8 cellular contexts compared by ENCODE assay signal in the genomic region with DNA sequence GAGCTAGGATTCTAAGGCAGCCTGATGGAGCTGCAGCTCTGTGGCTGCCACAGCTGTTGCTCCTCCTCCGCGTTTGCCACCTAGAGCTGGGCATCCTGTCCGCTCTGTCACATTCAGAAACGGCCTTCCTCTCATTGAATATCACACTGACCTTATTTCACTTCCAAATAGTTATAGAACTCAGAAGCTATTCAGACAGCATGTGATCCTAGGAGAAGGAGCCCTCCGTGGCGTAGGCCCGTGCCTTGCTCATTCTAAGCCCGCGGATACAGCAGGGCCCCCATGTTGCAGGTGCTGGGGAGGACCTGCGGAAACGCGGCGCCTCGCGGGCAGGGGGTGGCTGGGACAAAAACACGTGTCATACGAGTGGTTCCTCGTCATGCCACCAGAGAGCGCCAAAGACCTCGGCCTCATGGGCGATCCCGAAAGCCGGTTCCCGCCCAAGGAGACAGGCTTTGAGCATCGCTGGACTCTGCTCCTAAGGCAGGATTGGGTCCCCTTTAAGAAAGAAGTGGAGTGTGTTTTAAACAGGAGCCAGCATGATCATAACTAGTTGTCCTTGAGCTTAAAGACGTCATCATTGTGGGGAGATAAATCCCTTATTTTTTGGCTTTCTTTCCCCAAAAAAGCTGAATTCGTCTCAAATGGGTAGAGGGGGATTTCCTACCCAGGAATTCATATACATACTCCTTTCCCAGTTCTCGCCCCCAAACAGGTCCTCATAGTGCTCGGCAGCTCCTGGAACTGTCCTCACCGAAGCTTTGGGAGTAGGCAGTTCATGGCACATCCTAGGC. TPM values are rescaled to one million over a fixed set of nuclear protein-coding genes. Genes with fewer than 3 reads are reported as not detected.
DNase-seq lines count a peak whose midpoint lies in the region; ATAC-seq lines count a peak whose summit lies in the region.

No MANE protein-coding gene starts in this region.

- ATAC-seq in GM19372 (IDR thresholded peaks at IDR 0.05; ENCODE audit: low read depth, unreplicated experiment) (peak; percentile 83), HG03457 (IDR thresholded peaks at IDR 0.05; ENCODE audit: unreplicated experiment) (peak; percentile 87)
- peak; percentile 96 for ATAC-seq in activated CD8-positive, alpha-beta T cell treated with anti-CD3 and anti-CD28 coated beads, Interleukin-2, amount 10 ng/mL, durations not matched to agents 7 days and 5 days
- ATAC-seq in effector memory CD8-positive, alpha-beta T cell (replicated peaks), result peak; percentile 97

- H3K4me3 Mint-ChIP-seq in activated CD8-positive, alpha-beta T cell treated with anti-CD3 and anti-CD28 coated beads, Interleukin-2, amount 10 ng/mL, durations not matched to agents 7 days and 5 days, result peak overlapping the region; percentile 47
- H3K4me3 Mint-ChIP-seq in effector memory CD8-positive, alpha-beta T cell, result peak overlapping the region; percentile 43 to 69

- CTCF ChIA-PET in activated CD8-positive, alpha-beta T cell treated with anti-CD3 and anti-CD28 coated beads, Interleukin-2, amount 10 ng/mL, durations not matched to agents 7 days and 5 days (lab: Charles Lee), result interaction anchor here (0.6 to 4.7 kb wide), 63 partner anchors 8 to 694 kb away, joined by 3 to 102 read pairs (median 4); partner anchors contain the start of gene FIGNL1

- H3K27ac Mint-ChIP-seq in activated CD8-positive, alpha-beta T cell treated with anti-CD3 and anti-CD28 coated beads, Interleukin-2, amount 10 ng/mL, durations not matched to agents 7 days and 5 days, result peak overlapping the region; percentile 71
- peak overlapping the region in 1 of 2 donors; percentile 72 for H3K27ac Mint-ChIP-seq in effector memory CD8-positive, alpha-beta T cell

- H3K4me1 Mint-ChIP-seq in activated CD8-positive, alpha-beta T cell treated with anti-CD3 and anti-CD28 coated beads, Interleukin-2, amount 10 ng/mL, durations not matched to agents 7 days and 5 days (ENCODE audit: low read depth), result peaks cover 10% of the 10 kb centered on the region
- peaks cover 9 to 11% of the 10 kb centered on the region in 2 donors for H3K4me1 Mint-ChIP-seq in effector memory CD8-positive, alpha-beta T cell (ENCODE audit: low read depth in 2 of 2)

- H3K9me3 Mint-ChIP-seq in activated CD8-positive, alpha-beta T cell treated with anti-CD3 and anti-CD28 coated beads, Interleukin-2, amount 10 ng/mL, durations not matched to agents 7 days and 5 days (ENCODE audit: insufficient read depth), result no peaks in the 10 kb centered on the region
- no peaks in the 10 kb centered on the region for H3K9me3 Mint-ChIP-seq in effector memory CD8-positive, alpha-beta T cell

- POLR2A ChIA-PET in activated CD8-positive, alpha-beta T cell treated with anti-CD3 and anti-CD28 coated beads, Interleukin-2, amount 10 ng/mL, durations not matched to agents 7 days and 5 days (lab: Charles Lee), result interaction anchor here (0.6 kb wide), 1 partner anchor 163 kb away, joined by 3 read pairs; no protein-coding TSS in a partner anchor

- DNase-seq in C1 segment of cervical spinal cord (lab: John Stamatoyannopoulos, UW) (peak in 13 of 14 donors; percentile 3 to 70 (median 52)), NCI-H748 treated with DMSO at 0.1 percent for 48 hours (lab: John Stamatoyannopoulos, UW) (peak; percentile 48), midbrain (lab: John Stamatoyannopoulos, UW) (peak; percentile 84)
- DNase-seq in activated CD8-positive, alpha-beta T cell treated with anti-CD3 and anti-CD28 coated beads, Interleukin-2, amount 10 ng/mL, durations not matched to agents 7 days and 5 days, result peak; percentile 88
- DNase-seq in effector memory CD8-positive, alpha-beta T cell, result peak; percentile 66 to 76 (median 69)
- DNase-seq in stimulated activated CD8-positive, alpha-beta memory T cell treated with anti-CD3 and anti-CD28 coated beads, Interleukin-4, amount 100 ng/mL, for 1 hour (ENCODE audit: low read depth in 2 of 2, low spot score in 1 of 2), result peak; percentile 44 to 59

- H3K27me3 Mint-ChIP-seq in activated CD8-positive, alpha-beta T cell treated with anti-CD3 and anti-CD28 coated beads, Interleukin-2, amount 10 ng/mL, durations not matched to agents 7 days and 5 days (ENCODE audit: low read depth), result peaks cover 4% of the 10 kb centered on the region
- H3K27me3 Mint-ChIP-seq in effector memory CD8-positive, alpha-beta T cell, result peaks cover 8 to 40% of the 10 kb centered on the region in 2 donors

- H3K36me3 Mint-ChIP-seq in activated CD8-positive, alpha-beta T cell treated with anti-CD3 and anti-CD28 coated beads, Interleukin-2, amount 10 ng/mL, durations not matched to agents 7 days and 5 days (ENCODE audit: low read depth), result no peaks in the 10 kb centered on the region
- peaks cover 8% of the 10 kb centered on the region for H3K36me3 Mint-ChIP-seq in effector memory CD8-positive, alpha-beta T cell (ENCODE audit: insufficient read depth)

RNA-seq across cellular contexts. Expression of gene FIGNL1, which starts 17.9 kb away (rescaled TPM):
- total RNA-seq in activated CD8-positive, alpha-beta T cell treated with anti-CD3 and anti-CD28 coated beads, Interleukin-2, amount 10 ng/mL, durations not matched to agents 7 days and 5 days, result 10 to 100 TPM; 40.7 to 41.0 TPM

Comparison
In these comparisons a context has a peak if more than half of its experiments do, and no peak if none do; other contexts are left out.
1. Peak in every context shown above with its lines: DNase-seq and ATAC-seq.